1 cellular context compared by ENCODE assay signal in genomic region chr19:49127674-49128544, GRCh38.
TF ChIP-seq lines count a peak whose summit lies in the region.

No MANE protein-coding gene starts in this region.

TF ChIP-seq in K562, 482 proteins besides CTCF, POLR2A, EP300 and RAD21 (continued from another document and continues in another):
- TF ChIP-seq NR1H2 (CRISPR knock-in tag; IDR thresholded peaks at IDR 0.05) (peak; percentile 94; the same call in 1 of the 2 replicates), CBX2 (IDR thresholded peaks at IDR 0.05; ENCODE audit: insufficient read depth, low read length, poor library complexity, severe bottlenecking) (no peak), TAF15 (IDR thresholded peaks at IDR 0.05; ENCODE audit: low read depth, low read length) (no peak), RFX5 (IDR thresholded peaks at IDR 0.05; ENCODE audit: low read depth, low read length) (0 out of 2 replicates have a peak, but pooled peaks have one; percentile 10), ETS2 (tag; IDR thresholded peaks at IDR 0.05; ENCODE audit: borderline replicate concordance, poor library complexity, severe bottlenecking) (no peak), ZNF12 (CRISPR knock-in tag; IDR thresholded peaks at IDR 0.05) (peak; percentile 91), ZNF347 (CRISPR knock-in tag; IDR thresholded peaks at IDR 0.05; ENCODE audit: low read depth) (no peak), TEAD1 (CRISPR knock-in tag; IDR thresholded peaks at IDR 0.05) (peak; percentile 16 to 87; a peak in 1 of 4 replicates), GATAD2A (IDR thresholded peaks at IDR 0.05) (peak; percentile 45; the same call in 1 of the 2 replicates), CBX1 (IDR thresholded peaks at IDR 0.05; ENCODE audit: low read depth) (peak; percentile 90; the same call in 1 of the 2 replicates), POLR2B (IDR thresholded peaks at IDR 0.05; ENCODE audit: low read depth, partially characterized antibody) (peak; percentile 38), RB1 (IDR thresholded peaks at IDR 0.05; ENCODE audit: low read depth) (peak; percentile 80), ZKSCAN3 (CRISPR knock-in tag; IDR thresholded peaks at IDR 0.05) (no peak), ZNF766 (CRISPR knock-in tag; conservative IDR thresholded peaks at IDR 0.05) (no peak), KLF6 (CRISPR knock-in tag; IDR thresholded peaks at IDR 0.05; ENCODE audit: borderline replicate concordance) (no peak), TEAD4 (IDR thresholded peaks at IDR 0.05; ENCODE audit: low read length) (peak; percentile 45; the same call in 1 of the 2 replicates), TEAD4 (CRISPR knock-in tag; IDR thresholded peaks at IDR 0.05; ENCODE audit: borderline replicate concordance) (peak; percentile 85; the same call in 1 of the 2 replicates), MTA3 (IDR thresholded peaks at IDR 0.05; ENCODE audit: borderline replicate concordance) (peak; percentile 68; the same call in 1 of the 2 replicates), YY1 (IDR thresholded peaks at IDR 0.05; ENCODE audit: borderline replicate concordance in 1 of 3, control insufficient read depth in 1 of 3, extremely low read depth in 1 of 3, insufficient read depth in 3 of 3, insufficient read length in 1 of 3, insufficient replicate concordance in 2 of 3, low read depth in 1 of 3, low read length in 2 of 3) (peak in 2 of 3 experiments; percentile 44 to 52), PATZ1 (CRISPR knock-in tag; IDR thresholded peaks at IDR 0.05; ENCODE audit: borderline replicate concordance) (no peak), ZNF668 (CRISPR knock-in tag; IDR thresholded peaks at IDR 0.05) (no peak), HMGN3 (IDR thresholded peaks at IDR 0.05; ENCODE audit: borderline replicate concordance, extremely low read depth, insufficient read length, low read depth, low read length) (peak; percentile 75), JUND (IDR thresholded peaks at IDR 0.05; ENCODE audit: borderline replicate concordance, low read depth, low read length) (peak; percentile 36; the same call in 1 of the 2 replicates), JUND (tag; IDR thresholded peaks at IDR 0.05; ENCODE audit: borderline replicate concordance, low read depth, low read length) (peak; percentile 27; the same call in 1 of the 3 replicates), CEBPB (tag; IDR thresholded peaks at IDR 0.05) (no peak), RAD51 (IDR thresholded peaks at IDR 0.05; ENCODE audit: borderline replicate concordance, low read depth) (0 out of 2 replicates have a peak, but pooled peaks have one; percentile 17), RNF2 (IDR thresholded peaks at IDR 0.05) (peak; percentile 97), KDM5B (IDR thresholded peaks at IDR 0.05; ENCODE audit: insufficient replicate concordance, low read depth, low read length) (peak; percentile 32), RBFOX2 (IDR thresholded peaks at IDR 0.05; ENCODE audit: low read depth, low read length) (peak; percentile 87), KAT7 (CRISPR knock-in tag; IDR thresholded peaks at IDR 0.05; ENCODE audit: borderline replicate concordance) (peak; percentile 88; the same call in 1 of the 2 replicates), ILK (tag; IDR thresholded peaks at IDR 0.05; ENCODE audit: borderline replicate concordance, low read depth) (no peak), ETV5 (CRISPR knock-in tag; IDR thresholded peaks at IDR 0.05; ENCODE audit: low read depth) (peak; percentile 80), CCNT2 (IDR thresholded peaks at IDR 0.05; ENCODE audit: borderline replicate concordance, extremely low read depth, insufficient read length, low read depth, low read length) (peak; percentile 78), ZNF408 (CRISPR knock-in tag; IDR thresholded peaks at IDR 0.05; ENCODE audit: low read depth) (no peak), NFXL1 (CRISPR knock-in tag; IDR thresholded peaks at IDR 0.05) (no peak), ZNF586 (CRISPR knock-in tag; conservative IDR thresholded peaks at IDR 0.05) (no peak), HBP1 (CRISPR knock-in tag; IDR thresholded peaks at IDR 0.05) (peak; percentile 98), HDGF (IDR thresholded peaks at IDR 0.05) (0 out of 2 replicates have a peak, but pooled peaks have one; percentile 54), MAFK (IDR thresholded peaks at IDR 0.05; ENCODE audit: low read length) (0 out of 2 replicates have a peak, but pooled peaks have one; percentile 8)
- TF ChIP-seq, protein P1, sequence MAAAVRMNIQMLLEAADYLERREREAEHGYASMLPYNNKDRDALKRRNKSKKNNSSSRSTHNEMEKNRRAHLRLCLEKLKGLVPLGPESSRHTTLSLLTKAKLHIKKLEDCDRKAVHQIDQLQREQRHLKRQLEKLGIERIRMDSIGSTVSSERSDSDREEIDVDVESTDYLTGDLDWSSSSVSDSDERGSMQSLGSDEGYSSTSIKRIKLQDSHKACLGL (CRISPR knock-in tag; IDR thresholded peaks at IDR 0.05; ENCODE audit: borderline replicate concordance, poor library complexity, severe bottlenecking): peak; percentile 13
- TF ChIP-seq, protein P2, sequence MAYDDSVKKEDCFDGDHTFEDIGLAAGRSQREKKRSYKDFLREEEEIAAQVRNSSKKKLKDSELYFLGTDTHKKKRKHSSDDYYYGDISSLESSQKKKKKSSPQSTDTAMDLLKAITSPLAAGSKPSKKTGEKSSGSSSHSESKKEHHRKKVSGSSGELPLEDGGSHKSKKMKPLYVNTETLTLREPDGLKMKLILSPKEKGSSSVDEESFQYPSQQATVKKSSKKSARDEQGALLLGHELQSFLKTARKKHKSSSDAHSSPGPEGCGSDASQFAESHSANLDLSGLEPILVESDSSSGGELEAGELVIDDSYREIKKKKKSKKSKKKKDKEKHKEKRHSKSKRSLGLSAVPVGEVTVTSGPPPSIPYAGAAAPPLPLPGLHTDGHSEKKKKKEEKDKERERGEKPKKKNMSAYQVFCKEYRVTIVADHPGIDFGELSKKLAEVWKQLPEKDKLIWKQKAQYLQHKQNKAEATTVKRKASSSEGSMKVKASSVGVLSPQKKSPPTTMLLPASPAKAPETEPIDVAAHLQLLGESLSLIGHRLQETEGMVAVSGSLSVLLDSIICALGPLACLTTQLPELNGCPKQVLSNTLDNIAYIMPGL (CRISPR knock-in tag; IDR thresholded peaks at IDR 0.05): peak; percentile 75; the same call in 1 of the 2 replicates
- TF ChIP-seq, protein P3, sequence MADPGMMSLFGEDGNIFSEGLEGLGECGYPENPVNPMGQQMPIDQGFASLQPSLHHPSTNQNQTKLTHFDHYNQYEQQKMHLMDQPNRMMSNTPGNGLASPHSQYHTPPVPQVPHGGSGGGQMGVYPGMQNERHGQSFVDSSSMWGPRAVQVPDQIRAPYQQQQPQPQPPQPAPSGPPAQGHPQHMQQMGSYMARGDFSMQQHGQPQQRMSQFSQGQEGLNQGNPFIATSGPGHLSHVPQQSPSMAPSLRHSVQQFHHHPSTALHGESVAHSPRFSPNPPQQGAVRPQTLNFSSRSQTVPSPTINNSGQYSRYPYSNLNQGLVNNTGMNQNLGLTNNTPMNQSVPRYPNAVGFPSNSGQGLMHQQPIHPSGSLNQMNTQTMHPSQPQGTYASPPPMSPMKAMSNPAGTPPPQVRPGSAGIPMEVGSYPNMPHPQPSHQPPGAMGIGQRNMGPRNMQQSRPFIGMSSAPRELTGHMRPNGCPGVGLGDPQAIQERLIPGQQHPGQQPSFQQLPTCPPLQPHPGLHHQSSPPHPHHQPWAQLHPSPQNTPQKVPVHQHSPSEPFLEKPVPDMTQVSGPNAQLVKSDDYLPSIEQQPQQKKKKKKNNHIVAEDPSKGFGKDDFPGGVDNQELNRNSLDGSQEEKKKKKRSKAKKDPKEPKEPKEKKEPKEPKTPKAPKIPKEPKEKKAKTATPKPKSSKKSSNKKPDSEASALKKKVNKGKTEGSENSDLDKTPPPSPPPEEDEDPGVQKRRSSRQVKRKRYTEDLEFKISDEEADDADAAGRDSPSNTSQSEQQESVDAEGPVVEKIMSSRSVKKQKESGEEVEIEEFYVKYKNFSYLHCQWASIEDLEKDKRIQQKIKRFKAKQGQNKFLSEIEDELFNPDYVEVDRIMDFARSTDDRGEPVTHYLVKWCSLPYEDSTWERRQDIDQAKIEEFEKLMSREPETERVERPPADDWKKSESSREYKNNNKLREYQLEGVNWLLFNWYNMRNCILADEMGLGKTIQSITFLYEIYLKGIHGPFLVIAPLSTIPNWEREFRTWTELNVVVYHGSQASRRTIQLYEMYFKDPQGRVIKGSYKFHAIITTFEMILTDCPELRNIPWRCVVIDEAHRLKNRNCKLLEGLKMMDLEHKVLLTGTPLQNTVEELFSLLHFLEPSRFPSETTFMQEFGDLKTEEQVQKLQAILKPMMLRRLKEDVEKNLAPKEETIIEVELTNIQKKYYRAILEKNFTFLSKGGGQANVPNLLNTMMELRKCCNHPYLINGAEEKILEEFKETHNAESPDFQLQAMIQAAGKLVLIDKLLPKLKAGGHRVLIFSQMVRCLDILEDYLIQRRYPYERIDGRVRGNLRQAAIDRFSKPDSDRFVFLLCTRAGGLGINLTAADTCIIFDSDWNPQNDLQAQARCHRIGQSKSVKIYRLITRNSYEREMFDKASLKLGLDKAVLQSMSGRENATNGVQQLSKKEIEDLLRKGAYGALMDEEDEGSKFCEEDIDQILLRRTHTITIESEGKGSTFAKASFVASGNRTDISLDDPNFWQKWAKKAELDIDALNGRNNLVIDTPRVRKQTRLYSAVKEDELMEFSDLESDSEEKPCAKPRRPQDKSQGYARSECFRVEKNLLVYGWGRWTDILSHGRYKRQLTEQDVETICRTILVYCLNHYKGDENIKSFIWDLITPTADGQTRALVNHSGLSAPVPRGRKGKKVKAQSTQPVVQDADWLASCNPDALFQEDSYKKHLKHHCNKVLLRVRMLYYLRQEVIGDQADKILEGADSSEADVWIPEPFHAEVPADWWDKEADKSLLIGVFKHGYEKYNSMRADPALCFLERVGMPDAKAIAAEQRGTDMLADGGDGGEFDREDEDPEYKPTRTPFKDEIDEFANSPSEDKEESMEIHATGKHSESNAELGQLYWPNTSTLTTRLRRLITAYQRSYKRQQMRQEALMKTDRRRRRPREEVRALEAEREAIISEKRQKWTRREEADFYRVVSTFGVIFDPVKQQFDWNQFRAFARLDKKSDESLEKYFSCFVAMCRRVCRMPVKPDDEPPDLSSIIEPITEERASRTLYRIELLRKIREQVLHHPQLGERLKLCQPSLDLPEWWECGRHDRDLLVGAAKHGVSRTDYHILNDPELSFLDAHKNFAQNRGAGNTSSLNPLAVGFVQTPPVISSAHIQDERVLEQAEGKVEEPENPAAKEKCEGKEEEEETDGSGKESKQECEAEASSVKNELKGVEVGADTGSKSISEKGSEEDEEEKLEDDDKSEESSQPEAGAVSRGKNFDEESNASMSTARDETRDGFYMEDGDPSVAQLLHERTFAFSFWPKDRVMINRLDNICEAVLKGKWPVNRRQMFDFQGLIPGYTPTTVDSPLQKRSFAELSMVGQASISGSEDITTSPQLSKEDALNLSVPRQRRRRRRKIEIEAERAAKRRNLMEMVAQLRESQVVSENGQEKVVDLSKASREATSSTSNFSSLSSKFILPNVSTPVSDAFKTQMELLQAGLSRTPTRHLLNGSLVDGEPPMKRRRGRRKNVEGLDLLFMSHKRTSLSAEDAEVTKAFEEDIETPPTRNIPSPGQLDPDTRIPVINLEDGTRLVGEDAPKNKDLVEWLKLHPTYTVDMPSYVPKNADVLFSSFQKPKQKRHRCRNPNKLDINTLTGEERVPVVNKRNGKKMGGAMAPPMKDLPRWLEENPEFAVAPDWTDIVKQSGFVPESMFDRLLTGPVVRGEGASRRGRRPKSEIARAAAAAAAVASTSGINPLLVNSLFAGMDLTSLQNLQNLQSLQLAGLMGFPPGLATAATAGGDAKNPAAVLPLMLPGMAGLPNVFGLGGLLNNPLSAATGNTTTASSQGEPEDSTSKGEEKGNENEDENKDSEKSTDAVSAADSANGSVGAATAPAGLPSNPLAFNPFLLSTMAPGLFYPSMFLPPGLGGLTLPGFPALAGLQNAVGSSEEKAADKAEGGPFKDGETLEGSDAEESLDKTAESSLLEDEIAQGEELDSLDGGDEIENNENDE (IDR thresholded peaks at IDR 0.05; ENCODE audit: low read depth, low read length): no peak
- TF ChIP-seq, protein P4, sequence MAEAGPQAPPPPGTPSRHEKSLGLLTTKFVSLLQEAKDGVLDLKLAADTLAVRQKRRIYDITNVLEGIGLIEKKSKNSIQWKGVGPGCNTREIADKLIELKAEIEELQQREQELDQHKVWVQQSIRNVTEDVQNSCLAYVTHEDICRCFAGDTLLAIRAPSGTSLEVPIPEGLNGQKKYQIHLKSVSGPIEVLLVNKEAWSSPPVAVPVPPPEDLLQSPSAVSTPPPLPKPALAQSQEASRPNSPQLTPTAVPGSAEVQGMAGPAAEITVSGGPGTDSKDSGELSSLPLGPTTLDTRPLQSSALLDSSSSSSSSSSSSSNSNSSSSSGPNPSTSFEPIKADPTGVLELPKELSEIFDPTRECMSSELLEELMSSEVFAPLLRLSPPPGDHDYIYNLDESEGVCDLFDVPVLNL (CRISPR knock-in tag; IDR thresholded peaks at IDR 0.05; ENCODE audit: low read depth): peak; percentile 94
